1 cellular context compared by ENCODE assay signal in the genomic region with DNA sequence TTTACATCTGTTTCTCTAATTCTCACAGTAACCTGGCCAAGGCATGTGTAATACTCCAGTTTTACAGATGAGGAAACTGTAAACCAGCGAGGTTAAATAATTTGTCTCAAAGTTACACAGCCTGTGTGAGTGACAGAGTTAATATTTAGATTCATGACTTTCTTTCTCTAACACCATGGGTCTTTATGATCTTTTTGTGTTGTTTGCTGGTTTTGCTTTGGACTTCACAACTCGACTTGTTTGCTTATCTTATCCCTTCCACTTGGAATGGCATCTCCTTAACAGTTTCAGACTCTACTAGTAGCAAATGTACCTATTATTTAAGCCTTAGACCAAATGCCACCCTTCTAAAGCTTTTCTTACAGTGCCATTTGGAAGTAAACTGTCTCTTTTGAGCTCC.
TF ChIP-seq lines count a peak whose summit lies in the region.

No MANE protein-coding gene starts in this region.

TF ChIP-seq in GM12878, 131 proteins besides CTCF, POLR2A, EP300 and RAD21 (continued from another document):
- TF ChIP-seq, protein P1, sequence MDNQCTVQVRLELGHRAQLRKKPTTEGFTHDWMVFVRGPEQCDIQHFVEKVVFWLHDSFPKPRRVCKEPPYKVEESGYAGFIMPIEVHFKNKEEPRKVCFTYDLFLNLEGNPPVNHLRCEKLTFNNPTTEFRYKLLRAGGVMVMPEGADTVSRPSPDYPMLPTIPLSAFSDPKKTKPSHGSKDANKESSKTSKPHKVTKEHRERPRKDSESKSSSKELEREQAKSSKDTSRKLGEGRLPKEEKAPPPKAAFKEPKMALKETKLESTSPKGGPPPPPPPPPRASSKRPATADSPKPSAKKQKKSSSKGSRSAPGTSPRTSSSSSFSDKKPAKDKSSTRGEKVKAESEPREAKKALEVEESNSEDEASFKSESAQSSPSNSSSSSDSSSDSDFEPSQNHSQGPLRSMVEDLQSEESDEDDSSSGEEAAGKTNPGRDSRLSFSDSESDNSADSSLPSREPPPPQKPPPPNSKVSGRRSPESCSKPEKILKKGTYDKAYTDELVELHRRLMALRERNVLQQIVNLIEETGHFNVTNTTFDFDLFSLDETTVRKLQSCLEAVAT (IDR thresholded peaks at IDR 0.05): no peak
- no peak for TF ChIP-seq CBFB (IDR thresholded peaks at IDR 0.05; ENCODE audit: low read depth)
- TF ChIP-seq, protein P2, sequence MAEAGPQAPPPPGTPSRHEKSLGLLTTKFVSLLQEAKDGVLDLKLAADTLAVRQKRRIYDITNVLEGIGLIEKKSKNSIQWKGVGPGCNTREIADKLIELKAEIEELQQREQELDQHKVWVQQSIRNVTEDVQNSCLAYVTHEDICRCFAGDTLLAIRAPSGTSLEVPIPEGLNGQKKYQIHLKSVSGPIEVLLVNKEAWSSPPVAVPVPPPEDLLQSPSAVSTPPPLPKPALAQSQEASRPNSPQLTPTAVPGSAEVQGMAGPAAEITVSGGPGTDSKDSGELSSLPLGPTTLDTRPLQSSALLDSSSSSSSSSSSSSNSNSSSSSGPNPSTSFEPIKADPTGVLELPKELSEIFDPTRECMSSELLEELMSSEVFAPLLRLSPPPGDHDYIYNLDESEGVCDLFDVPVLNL (IDR thresholded peaks at IDR 0.05; ENCODE audit: low read depth, low read length): no peak
- TF ChIP-seq CBX5 (IDR thresholded peaks at IDR 0.05; ENCODE audit: low read depth): no peak
- TF ChIP-seq CEBPZ (IDR thresholded peaks at IDR 0.05; ENCODE audit: low read depth, low read length): no peak
- TF ChIP-seq ZBTB11 (CRISPR knock-in tag; IDR thresholded peaks at IDR 0.05): no peak
- TF ChIP-seq KLF5 (IDR thresholded peaks at IDR 0.05; ENCODE audit: partially characterized antibody): no peak
- TF ChIP-seq NR2C1 (IDR thresholded peaks at IDR 0.05): no peak
- TF ChIP-seq POU2F2 (IDR thresholded peaks at IDR 0.05; ENCODE audit: borderline replicate concordance, low read depth, low read length): no peak
TF ChIP-seq in GM12878: peak in this region for 0.
